7 cellular contexts compared by ENCODE assay signal in genomic region chr2:221212105-221212504, GRCh38.
"Had no signal": no experiment of that assay in that cellular context is flagged by ENCODE, and none has a peak within 500 bp of the region (broad histone marks: within the 10 kb centered on the region; RNA-seq: fewer than 3 reads in every experiment).

No MANE protein-coding gene starts in this region.

- H3K36me3 Mint-ChIP-seq: IgD-negative memory B cell had no signal

- H3K4me1 Mint-ChIP-seq: IgD-negative memory B cell had no signal

- H3K27ac ChIP-seq: GM23248, HL-60 had no signal

- ATAC-seq: HepG2 had no signal

- H3K4me3 Mint-ChIP-seq: H9, IgD-negative memory B cell had no signal

- H2AFZ ChIP-seq: GM23248 had no signal

- H3K27ac Mint-ChIP-seq: H9, IgD-negative memory B cell had no signal

- DNase-seq: GM23248, H9, HCEC 1CT, KBM-7 had no signal

- H3K9me3 Mint-ChIP-seq: H9, IgD-negative memory B cell had no signal

- H3K4me3 ChIP-seq: GM23248 had no signal
